In genomic region chr3:51942603-51943450, GRCh38 we compare ENCODE assay signal across 8 cellular contexts. TPM values are rescaled to one million over a fixed set of nuclear protein-coding genes. Genes with fewer than 3 reads are reported as not detected.
DNase-seq lines count a peak whose midpoint lies in the region; ATAC-seq and TF ChIP-seq lines count a peak whose summit lies in the region.

No MANE protein-coding gene starts in this region.

- peak; percentile 19 for ATAC-seq in GM19372 (IDR thresholded peaks at IDR 0.05; ENCODE audit: low read depth, unreplicated experiment)
- ATAC-seq in foreskin keratinocyte: peak; percentile 14
- no peak for ATAC-seq in GM21825 (IDR thresholded peaks at IDR 0.05; ENCODE audit: unreplicated experiment)
- no peak for ATAC-seq in GM21367 (IDR thresholded peaks at IDR 0.05; ENCODE audit: unreplicated experiment)

- WGBS in ovary, 3 donors: 40 to 50% (median 44%) methylated on average over 16 to 17 of the region's 17 CpGs

- H3K4me3 ChIP-seq in NB4 (ENCODE audit: low read depth, low read length) (peak overlapping the region; percentile 60), ovary (peak overlapping the region; percentile 37)

- intact Hi-C loops in ovary (cut with DNase I): loop anchor here in 2 of 4 donors (1.0 to 10.0 kb wide), 4 partner anchors 30 to 1328 kb away; partner anchors contain the start of genes ABHD14B (in 1 of the 2), CISH (in 1 of the 2) and MAPKAPK3 (in 1 of the 2)

- H3K27ac ChIP-seq in foreskin keratinocyte (no peak overlapping the region), ovary (peak overlapping the region; percentile 77 to 90)

- no peaks in the 10 kb centered on the region for H3K9me3 ChIP-seq in ovary

- no peaks in the 10 kb centered on the region for H3K27me3 ChIP-seq in foreskin keratinocyte
- H3K27me3 ChIP-seq in ovary: no peaks in the 10 kb centered on the region

- TF ChIP-seq CTCF in NB4 (IDR thresholded peaks at IDR 0.05; ENCODE audit: low read depth, low read length) (no peak), foreskin keratinocyte (conservative IDR thresholded peaks at IDR 0.05) (no peak), ovary (IDR thresholded peaks at IDR 0.05) (no peak)

- DNase-seq in AG08396 (ENCODE audit: low spot score) (peak; percentile 91), NB4 (ENCODE audit: low read depth) (peak; percentile 58), foreskin keratinocyte (peak; percentile 14 to 48), ovary (peak in 4 of 5 donors; percentile 52 to 67 (median 60))
- peak; percentile 66 to 73 for DNase-seq in activated T-cell treated with anti-CD3 and anti-CD28 coated beads, Interleukin-2, amount 50 U/mL, for 48 hours

- H3K36me3 ChIP-seq in ovary: no peaks in the 10 kb centered on the region

- H3K4me1 ChIP-seq in foreskin keratinocyte (peaks cover 7% of the 10 kb centered on the region), ovary (ENCODE audit: insufficient read depth) (peaks cover 14% of the 10 kb centered on the region)

- no peak for TF ChIP-seq POLR2A in NB4 (IDR thresholded peaks at IDR 0.05; ENCODE audit: extremely low read depth, insufficient read length)
- no peak for TF ChIP-seq POLR2A in ovary (IDR thresholded peaks at IDR 0.05)

- TF ChIP-seq EP300 in ovary (IDR thresholded peaks at IDR 0.05): no peak

RNA-seq across cellular contexts. Expression of gene PARP3, which starts 0.7 kb away (rescaled TPM):
- total RNA-seq in foreskin keratinocyte (5.2 and 7.1 TPM in 2 replicates), ovary (10 to 100 TPM in 6 of 7 donors, 1 to 10 TPM in 1; 8.2 to 19.4 (median 11.6) TPM)
- polyA plus RNA-seq in foreskin keratinocyte (4.7 and 6.1 TPM in 2 replicates), ovary (10 to 100 TPM in 1 of 2 donors, 1 to 10 TPM in 1; 9.8 to 10.2 TPM)

RNA-seq across cellular contexts. Expression of gene RRP9, which starts 1.1 kb away (rescaled TPM):
- 43.4 and 52.5 TPM in 2 replicates for total RNA-seq in foreskin keratinocyte
- 53.7 and 63.6 TPM in 2 replicates for polyA plus RNA-seq in foreskin keratinocyte
- total RNA-seq in ovary: 10 to 100 TPM in 6 of 7 donors, 1 to 10 TPM in 1; 9.1 to 32.7 (median 19.3) TPM
- 10 to 100 TPM in 1 of 2 donors, 1 to 10 TPM in 1; 4.9 to 16.2 TPM for polyA plus RNA-seq in ovary

RNA-seq across cellular contexts. Expression of gene GPR62, which starts 12.4 kb away (rescaled TPM):
- total RNA-seq in foreskin keratinocyte (not detected in 2 replicates), ovary (under 1 TPM; 0.23 to 0.83 (median 0.36) TPM)
- polyA plus RNA-seq in foreskin keratinocyte (not detected in 2 replicates), ovary (under 1 TPM; 0.15 to 0.22 TPM)

RNA-seq across cellular contexts. Expression of gene PCBP4, which starts 24.4 kb away (rescaled TPM):
- 30.9 and 33.4 TPM in 2 replicates for total RNA-seq in foreskin keratinocyte
- 40.0 and 46.9 TPM in 2 replicates for polyA plus RNA-seq in foreskin keratinocyte
- 10 to 100 TPM; 36.9 to 83.3 (median 49.0) TPM for total RNA-seq in ovary
- polyA plus RNA-seq in ovary: 10 to 100 TPM in 1 of 2 donors, 1 to 10 TPM in 1; 4.5 to 28.7 TPM

RNA-seq across cellular contexts. Expression of gene ABHD14B, which starts 31.0 kb away (rescaled TPM):
- total RNA-seq in foreskin keratinocyte (23.0 and 25.8 TPM in 2 replicates), ovary (10 to 100 TPM; 37.1 to 55.7 (median 45.5) TPM)
- polyA plus RNA-seq in foreskin keratinocyte (30.5 and 33.6 TPM in 2 replicates), ovary (10 to 100 TPM; 58.4 to 70.9 TPM)

Comparison
In these comparisons a context has a peak if more than half of its experiments do, and no peak if none do; other contexts are left out.
1. DNase-seq: peak in every context shown above with its lines; median percentile 91 in AG08396; 70 in activated T-cell treated with anti-CD3 and anti-CD28 coated beads, Interleukin-2, amount 50 U/mL, for 48 hours; 60 in ovary; 58 in NB4; 31 in foreskin keratinocyte.
2. ATAC-seq: peak in GM19372 (single experiment) and foreskin keratinocyte (single experiment); none in GM21825 (single experiment) and GM21367 (single experiment).